Comparison of ENCODE assay signal across 26 cellular contexts in the genomic region with DNA sequence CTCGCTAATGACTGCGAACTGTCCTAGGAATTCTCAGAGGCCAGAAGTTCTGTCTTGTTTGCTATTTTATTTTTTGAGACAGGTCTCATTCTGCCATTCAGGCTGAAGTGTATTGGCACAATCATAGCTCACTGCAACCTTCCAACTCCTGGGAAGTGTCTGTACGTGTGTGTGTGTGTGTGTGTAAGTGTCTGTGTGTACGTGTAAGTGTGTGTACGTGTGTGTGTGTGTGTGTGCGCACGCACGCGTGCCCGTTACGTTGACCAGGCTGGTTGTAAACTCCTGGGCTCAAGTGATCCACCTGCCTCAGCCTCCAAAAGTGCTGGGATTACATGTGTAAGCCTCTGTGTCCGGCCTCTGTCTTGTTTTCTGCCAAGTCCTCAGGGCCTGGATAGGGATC.
"Had no signal": no experiment of that assay in that cellular context is flagged by ENCODE, and none has a peak within 500 bp of the region (broad histone marks: within the 10 kb centered on the region; RNA-seq: fewer than 3 reads in every experiment).

No MANE protein-coding gene starts in this region.

- H3K36me3 ChIP-seq: ovary, prostate gland had no signal

- H3K27me3 ChIP-seq: ovary, sigmoid colon, testis, thyroid gland, transverse colon, upper lobe of left lung, vagina had no signal

- H3K27ac ChIP-seq: ovary, prostate gland, sigmoid colon, testis, thyroid gland, transverse colon, upper lobe of left lung, vagina had no signal

- H3K4me1 ChIP-seq: prostate gland, sigmoid colon, testis, thyroid gland, transverse colon, upper lobe of left lung, vagina had no signal

- H3K4me3 Mint-ChIP-seq: mesothelial cell of epicardium; naive B cell; natural killer cell; stimulated activated memory B cell treated with anti-CD40 and anti-IgM and Interleukin-4, amounts not matched to agents 10 μg/mL and 1 μg/mL and 100 μg/mL, for 72 hours; stimulated activated naive CD8-positive, alpha-beta T cell treated with anti-CD3 and anti-CD28 coated beads, Interleukin-15, amount 100 ng/mL, for 72 hours had no signal

- DNase-seq: hippocampal formation; left ventricle myocardium inferior; mesendoderm; naive B cell; natural killer cell; ovary; retina; right cardiac atrium; sigmoid colon; small intestine; stimulated activated CD4-positive, alpha-beta T cell treated with anti-CD3 and anti-CD28 coated beads, Interleukin-1b, Interleukin-23, amount 100 ng/mL, for 48 hours; stimulated activated CD4-positive, alpha-beta T cell treated with anti-CD3 and anti-CD28 coated beads, Interleukin-2, amount 100 ng/mL, for 48 hours; stimulated activated CD4-positive, alpha-beta T cell treated with anti-CD3 and anti-CD28 coated beads, Interleukin-4, amount 100 ng/mL, for 4 hours; stimulated activated CD8-positive, alpha-beta memory T cell treated with anti-CD3 and anti-CD28 coated beads, Interleukin-4, amount 100 ng/mL, for 48 hours; stimulated activated naive CD4-positive, alpha-beta T cell treated with Interleukin-2 at 50 U/mL for 16 hours; stimulated activated naive CD8-positive, alpha-beta T cell treated with anti-CD3 and anti-CD28 coated beads, Interleukin-15, amount 100 ng/mL, for 72 hours; testis; thyroid gland; transverse colon; upper lobe of left lung had no signal

- H3K4me1 Mint-ChIP-seq: mesothelial cell of epicardium; natural killer cell; stimulated activated memory B cell treated with anti-CD40 and anti-IgM and Interleukin-4, amounts not matched to agents 10 μg/mL and 1 μg/mL and 100 μg/mL, for 72 hours had no signal

- FAIRE-seq: keratinocyte, small intestine had no signal

- H3K27ac Mint-ChIP-seq: mesothelial cell of epicardium; natural killer cell; stimulated activated memory B cell treated with anti-CD40 and anti-IgM and Interleukin-4, amounts not matched to agents 10 μg/mL and 1 μg/mL and 100 μg/mL, for 72 hours; stimulated activated naive CD8-positive, alpha-beta T cell treated with anti-CD3 and anti-CD28 coated beads, Interleukin-15, amount 100 ng/mL, for 72 hours had no signal

- H3K4me3 ChIP-seq: left ventricle myocardium inferior, lung, ovary, prostate gland, sigmoid colon, testis, thyroid gland, transverse colon, upper lobe of left lung, vagina had no signal

- H3K27me3 Mint-ChIP-seq: naive B cell; stimulated activated memory B cell treated with anti-CD40 and anti-IgM and Interleukin-4, amounts not matched to agents 10 μg/mL and 1 μg/mL and 100 μg/mL, for 72 hours; stimulated activated naive CD8-positive, alpha-beta T cell treated with anti-CD3 and anti-CD28 coated beads, Interleukin-15, amount 100 ng/mL, for 72 hours had no signal

- H3K9me3 Mint-ChIP-seq: mesothelial cell of epicardium; naive B cell; natural killer cell; stimulated activated memory B cell treated with anti-CD40 and anti-IgM and Interleukin-4, amounts not matched to agents 10 μg/mL and 1 μg/mL and 100 μg/mL, for 72 hours; stimulated activated naive CD8-positive, alpha-beta T cell treated with anti-CD3 and anti-CD28 coated beads, Interleukin-15, amount 100 ng/mL, for 72 hours had no signal

- ATAC-seq: natural killer cell; right cardiac atrium; stimulated activated memory B cell treated with anti-CD40 and anti-IgM and Interleukin-4, amounts not matched to agents 10 μg/mL and 1 μg/mL and 100 μg/mL, for 72 hours; stimulated activated naive CD8-positive, alpha-beta T cell treated with anti-CD3 and anti-CD28 coated beads, Interleukin-15, amount 100 ng/mL, for 72 hours had no signal

- H3K9me3 ChIP-seq: left ventricle myocardium inferior, ovary, prostate gland, sigmoid colon, testis, thyroid gland, transverse colon, upper lobe of left lung, vagina had no signal
